In genomic region chr7:43647772-43648643, GRCh38 we compare ENCODE assay signal across 9 cellular contexts.
A peak's percentile ranks its signal among the peaks of the same experiment; 100 is the strongest.
DNase-seq lines count a peak whose midpoint lies in the region; ATAC-seq and TF ChIP-seq lines count a peak whose summit lies in the region.
"Had no signal": no experiment of that assay in that cellular context is flagged by ENCODE, and none has a peak within 500 bp of the region (broad histone marks: within the 10 kb centered on the region; RNA-seq: fewer than 3 reads in every experiment).

No MANE protein-coding gene starts in this region.

- peak overlapping the region; percentile 8 to 37 (median 24) for H3K4me3 ChIP-seq in esophagus muscularis mucosa

- no peaks in the 10 kb centered on the region for H3K27me3 ChIP-seq in esophagus muscularis mucosa

- H3K27ac ChIP-seq in esophagus muscularis mucosa (replicated peaks in 1 of 4), result peak overlapping the region; percentile 90 to 94 (median 92)
- H3K27ac ChIP-seq: 22Rv1 had no signal

- intact Hi-C loops in esophagus muscularis mucosa (cut with DNase I), result loop anchor here (5.0 kb wide), 1 partner anchor 66 kb away; the partner anchor contains the start of gene STK17A

- no peaks in the 10 kb centered on the region for H3K9me3 ChIP-seq in esophagus muscularis mucosa

- no peak for TF ChIP-seq EP300 in esophagus muscularis mucosa (IDR thresholded peaks at IDR 0.05)

- peaks cover 72 to 81% (median 76%) of the 10 kb centered on the region in 4 donors for H3K4me1 ChIP-seq in esophagus muscularis mucosa

- TF ChIP-seq CTCF in esophagus muscularis mucosa (IDR thresholded peaks at IDR 0.05) (no peak), type B pancreatic cell (conservative IDR thresholded peaks at IDR 0.05) (no peak)

- H3K9me3 Mint-ChIP-seq in type B pancreatic cell, result no peaks in the 10 kb centered on the region

- peaks cover 44% of the 10 kb centered on the region for H3K36me3 Mint-ChIP-seq in type B pancreatic cell

- peaks cover 30% of the 10 kb centered on the region for H3K4me1 Mint-ChIP-seq in type B pancreatic cell (ENCODE audit: unreplicated experiment)

- DNase-seq in DMS53 (lab: John Stamatoyannopoulos, UW) (peak; percentile 20), DMS53 treated with DMSO at 0.1 percent for 48 hours (lab: John Stamatoyannopoulos, UW; ENCODE audit: unreplicated experiment) (no peak), NCI-H2171 (lab: John Stamatoyannopoulos, UW) (peak; percentile 72), esophagus muscularis mucosa (ENCODE audit: extremely low spot score) (no peak), myocyte (ENCODE audit: low read depth) (peak; percentile 97), type B pancreatic cell (ENCODE audit: extremely low spot score, unreplicated experiment) (no peak)
- peak; percentile 49 for DNase-seq in activated T-cell treated with anti-CD3 and anti-CD28 coated beads, Interleukin-2, amount 50 U/mL, for 1 hour

- no peak for TF ChIP-seq POLR2A in esophagus muscularis mucosa (IDR thresholded peaks at IDR 0.05; ENCODE audit: low read depth)

- H3K4me3 Mint-ChIP-seq in type B pancreatic cell, result no peak overlapping the region

- peaks cover 0 to 18% (median 7%) of the 10 kb centered on the region in 4 donors for H3K36me3 ChIP-seq in esophagus muscularis mucosa

- H3K27me3 Mint-ChIP-seq in type B pancreatic cell, result no peaks in the 10 kb centered on the region

- ATAC-seq in HG02870 (IDR thresholded peaks at IDR 0.05; ENCODE audit: unreplicated experiment), result peak; percentile 16

- under 1% methylated on average over 6 of the region's 9 CpGs for WGBS in esophagus muscularis mucosa

- peak overlapping the region; percentile 75 for H3K27ac Mint-ChIP-seq in type B pancreatic cell

Comparison
In these comparisons a context has a peak if more than half of its experiments do, and no peak if none do; other contexts are left out.
1. DNase-seq: peak in DMS53 (single experiment), NCI-H2171 (single experiment), activated T-cell treated with anti-CD3 and anti-CD28 coated beads, Interleukin-2, amount 50 U/mL, for 1 hour (single experiment) and myocyte (single experiment); none in DMS53 treated with DMSO at 0.1 percent for 48 hours (single experiment), esophagus muscularis mucosa (single experiment) and type B pancreatic cell (single experiment).